13 cellular contexts compared by ENCODE assay signal in genomic region chr14:93683241-93683640, GRCh38.
DNase-seq lines count a peak whose midpoint lies in the region; ATAC-seq, FAIRE-seq and TF ChIP-seq lines count a peak whose summit lies in the region.
"Had no signal": no experiment of that assay in that cellular context is flagged by ENCODE, and none has a peak within 500 bp of the region (broad histone marks: within the 10 kb centered on the region; RNA-seq: fewer than 3 reads in every experiment).

No MANE protein-coding gene starts in this region.

- no peak for ATAC-seq in HG02938 (IDR thresholded peaks at IDR 0.05; ENCODE audit: unreplicated experiment)
- ATAC-seq in HG03565 (IDR thresholded peaks at IDR 0.05; ENCODE audit: unreplicated experiment) = no peak
- ATAC-seq: T-helper 17 cell had no signal

- CTCF ChIA-PET in MCF 10A (lab: Yijun Ruan, JAX) = no interaction called here

- H3K36me3 ChIP-seq in BLaER1 = no peaks in the 10 kb centered on the region
- H3K36me3 ChIP-seq: ascending aorta, thoracic aorta had no signal

- H3K36me3 Mint-ChIP-seq in MCF 10A (ENCODE audit: insufficient read depth, unreplicated experiment) = no peaks in the 10 kb centered on the region
- H3K36me3 Mint-ChIP-seq: CD14-positive monocyte had no signal

- peaks cover 10% of the 10 kb centered on the region for H3K4me1 Mint-ChIP-seq in MCF 10A (ENCODE audit: insufficient read depth, unreplicated experiment)
- H3K4me1 Mint-ChIP-seq: CD14-positive monocyte, T-helper 17 cell had no signal

- peak overlapping the region; percentile 21; the same call in 1 of the 2 replicates for H3K4me2 ChIP-seq in BLaER1

- H3K27ac ChIP-seq in BLaER1 = no peak overlapping the region
- H3K27ac ChIP-seq: ascending aorta, thoracic aorta had no signal

- no peak overlapping the region for H3K4me3 ChIP-seq in BLaER1
- H3K4me3 ChIP-seq: ascending aorta, thoracic aorta had no signal

- H3K9me3 ChIP-seq in BLaER1 = no peaks in the 10 kb centered on the region
- H3K9me3 ChIP-seq: ascending aorta, thoracic aorta had no signal

- no peak for TF ChIP-seq CTCF in MCF 10A (IDR thresholded peaks at IDR 0.05; ENCODE audit: unreplicated experiment)

- no peaks in the 10 kb centered on the region for H3K27me3 ChIP-seq in BLaER1
- H3K27me3 ChIP-seq: ascending aorta had no signal

- H3K27ac Mint-ChIP-seq in MCF 10A (ENCODE audit: low read depth, unreplicated experiment) = no peak overlapping the region
- H3K27ac Mint-ChIP-seq: CD14-positive monocyte, T-helper 17 cell had no signal

- intact Hi-C loops in MCF 10A (cut with micrococcal nuclease) = no loop called here

- no peak overlapping the region for H3K9ac ChIP-seq in BLaER1

- H3K4me3 Mint-ChIP-seq in MCF 10A (ENCODE audit: unreplicated experiment) = no peak overlapping the region
- H3K4me3 Mint-ChIP-seq: CD14-positive monocyte, T-helper 17 cell had no signal

- H3K9me3 Mint-ChIP-seq in MCF 10A (ENCODE audit: unreplicated experiment) = no peaks in the 10 kb centered on the region

- DNase-seq in GM19239 (ENCODE audit: insufficient read length, low spot score) = peak; percentile 6
- peak; percentile 78 to 90 for DNase-seq in NCI-H524 (lab: John Stamatoyannopoulos, UW)
- peak; percentile 12 for DNase-seq in cerebellar cortex (ENCODE audit: low spot score)
- DNase-seq in MCF 10A (ENCODE audit: unreplicated experiment) = no peak
- DNase-seq in epidermal melanocyte (ENCODE audit: insufficient read length, low spot score) = no peak
- DNase-seq: NCI-H510A, T-helper 17 cell had no signal

- POLR2A ChIA-PET in MCF 10A (lab: Yijun Ruan, JAX) = interaction anchor here (0.6 kb wide), 1 partner anchor 24 kb away, joined by 3 read pairs; no protein-coding TSS in a partner anchor

- no peaks in the 10 kb centered on the region for H4K20me1 ChIP-seq in BLaER1

- no peak for FAIRE-seq in GM19239 (lab: Jason Lieb, UNC)

- no TSS peak for BruUV-seq in MCF 10A (replicated peaks; lab: Mats Ljungman, UMichigan)

- peaks cover 26% of the 10 kb centered on the region for H3K27me3 Mint-ChIP-seq in MCF 10A (ENCODE audit: insufficient read depth, unreplicated experiment)

- H3K4me1 ChIP-seq in BLaER1 = peaks cover 12% of the 10 kb centered on the region; the same call in 1 of the 2 replicates
- H3K4me1 ChIP-seq: ascending aorta had no signal

Comparison
In these comparisons a context has a peak if more than half of its experiments do, and no peak if none do; other contexts are left out.
1. DNase-seq: peak in GM19239 (single experiment), NCI-H524 (2 of 2) and cerebellar cortex (single experiment); none in MCF 10A (single experiment) and epidermal melanocyte (single experiment).